23 cellular contexts compared by ENCODE assay signal in the genomic region with DNA sequence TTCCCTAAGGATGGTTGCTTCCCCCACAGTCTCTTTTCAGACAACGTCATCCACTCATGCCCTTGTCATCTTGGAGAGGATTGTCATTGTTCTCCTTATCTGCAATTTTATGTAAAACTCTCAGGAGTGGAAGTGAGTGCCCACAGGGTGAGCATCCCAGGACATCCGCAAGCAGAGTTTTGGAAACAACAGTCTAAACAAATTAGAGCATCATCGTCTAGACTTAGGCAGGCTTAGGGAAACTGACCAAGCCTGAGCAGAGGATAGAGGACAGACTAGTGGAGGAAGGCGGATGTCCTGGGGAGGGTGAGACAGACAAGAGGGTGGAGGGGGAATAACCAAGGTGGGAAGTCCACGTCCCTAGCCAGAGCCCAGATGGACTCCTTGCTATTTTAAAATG.
"Had no signal": no experiment of that assay in that cellular context is flagged by ENCODE, and none has a peak within 500 bp of the region (broad histone marks: within the 10 kb centered on the region; RNA-seq: fewer than 3 reads in every experiment).

No MANE protein-coding gene starts in this region.

- H3K9ac ChIP-seq: SK-N-SH had no signal

- H2AFZ ChIP-seq: PC-9 had no signal

- ATAC-seq: T-cell had no signal

- H3K27ac Mint-ChIP-seq: T-cell had no signal

- H3K4me3 Mint-ChIP-seq: T-cell had no signal

- H3K4me3 ChIP-seq: PC-9 had no signal

- H3K4me1 Mint-ChIP-seq: T-cell had no signal

- H3K36me3 Mint-ChIP-seq: T-cell had no signal

- H3K4me2 ChIP-seq: PC-9, SK-N-SH had no signal

- DNase-seq: KBM-7, MV-4-11, NCI-H1092, NCI-H1105 treated with DMSO at 0.1 percent for 48 hours, NCI-H1417 treated with DMSO at 0.1 percent for 48 hours, NCI-H146, NCI-H1694 treated with DMSO at 0.1 percent for 48 hours, NCI-H1930, NCI-H2081, NCI-H2107, NCI-H226, NCI-H446, NCI-H510A, NCI-H524 treated with DMSO at 0.1 percent for 48 hours, NCI-H69, NCI-H774, PC-9, Right ventricle myocardium superior, RPMI8226, SIG-M5, SK-N-SH, SW 1271, T-cell had no signal

- H3K27ac ChIP-seq: PC-9 had no signal
